In the genomic region with DNA sequence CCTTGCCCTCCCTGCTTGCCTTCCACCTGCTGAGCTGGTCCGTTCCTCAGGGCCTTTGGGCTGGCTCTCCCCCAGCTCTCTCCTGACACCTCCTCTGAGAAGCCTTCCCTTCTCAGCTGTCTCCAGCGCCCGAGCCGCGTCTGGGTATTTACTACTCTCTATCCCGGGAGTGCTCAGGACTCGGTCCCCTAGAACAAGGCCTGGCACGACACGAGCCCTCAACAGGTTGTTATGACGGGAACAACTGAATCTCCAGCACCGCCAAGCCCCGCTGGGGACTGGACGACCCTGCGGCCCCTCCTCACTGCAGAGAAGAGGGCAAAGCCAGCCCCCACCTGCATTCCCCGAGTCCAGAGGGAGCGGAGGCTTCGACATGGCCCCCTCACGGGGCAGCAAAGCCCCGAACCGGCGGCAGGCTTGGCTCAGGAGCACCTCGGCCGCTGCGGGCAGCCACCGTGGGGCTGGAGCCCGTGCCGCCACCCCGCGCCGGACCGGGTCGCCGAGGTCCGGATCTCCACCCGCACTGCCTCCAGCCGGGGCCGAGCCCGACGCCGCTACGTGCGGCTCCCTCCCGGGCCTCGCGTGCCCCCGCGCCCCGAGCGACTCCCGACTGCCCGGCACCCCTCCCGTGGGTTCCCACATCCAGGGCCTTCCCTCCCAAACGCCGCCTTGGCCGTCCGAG, we compare ENCODE assay signal across 7 cellular contexts. TPM values are rescaled to one million over a fixed set of nuclear protein-coding genes. Genes with fewer than 3 reads are reported as not detected.
A peak's percentile ranks its signal among the peaks of the same experiment; 100 is the strongest.
DNase-seq lines count a peak whose midpoint lies in the region; ATAC-seq lines count a peak whose summit lies in the region.

No MANE protein-coding gene starts in this region.

- no peaks in the 10 kb centered on the region for H3K9me3 Mint-ChIP-seq in naive thymus-derived CD8-positive, alpha-beta T cell

- H3K36me3 Mint-ChIP-seq in T-helper 17 cell (ENCODE audit: low read depth): no peaks in the 10 kb centered on the region
- no peaks in the 10 kb centered on the region for H3K36me3 Mint-ChIP-seq in naive thymus-derived CD8-positive, alpha-beta T cell

- H3K27me3 Mint-ChIP-seq in T-helper 17 cell: no peaks in the 10 kb centered on the region
- no peaks in the 10 kb centered on the region for H3K27me3 Mint-ChIP-seq in naive thymus-derived CD8-positive, alpha-beta T cell

- H3K27ac ChIP-seq in epithelial cell of prostate: peak overlapping the region; percentile 94

- DNase-seq in T-helper 17 cell (no peak), epithelial cell of prostate (ENCODE audit: low read depth, low spot score) (no peak), foreskin melanocyte (no peak), NCI-H2107 treated with DMSO at 0.1 percent for 48 hours (lab: John Stamatoyannopoulos, UW; ENCODE audit: unreplicated experiment) (no peak)
- DNase-seq in naive thymus-derived CD8-positive, alpha-beta T cell: peak in 2 of 10 donors; percentile 11 to 23

- peak overlapping the region; percentile 61 for H3K27ac Mint-ChIP-seq in T-helper 17 cell
- peak overlapping the region; percentile 15 to 91 (median 72) for H3K27ac Mint-ChIP-seq in naive thymus-derived CD8-positive, alpha-beta T cell

- POLR2A ChIA-PET in naive thymus-derived CD8-positive, alpha-beta T cell (lab: Charles Lee): interaction anchor here (0.6 to 4.1 kb wide), 6 partner anchors 9 to 1690 kb away, joined by 4 to 16 read pairs (median 8); a partner anchor contains a TSS

- H3K4me1 Mint-ChIP-seq in T-helper 17 cell: peaks cover 30% of the 10 kb centered on the region
- peaks cover 20 to 56% (median 46%) of the 10 kb centered on the region in 4 donors for H3K4me1 Mint-ChIP-seq in naive thymus-derived CD8-positive, alpha-beta T cell

- ATAC-seq in GM18502 (IDR thresholded peaks at IDR 0.05; ENCODE audit: poor library complexity, unreplicated experiment) (peak; percentile 6), HG02678 (IDR thresholded peaks at IDR 0.05; ENCODE audit: unreplicated experiment) (peak; percentile 1), T-helper 17 cell (no peak)
- ATAC-seq in naive thymus-derived CD8-positive, alpha-beta T cell: peak in 1 of 2 donors; percentile 8

- H3K4me3 Mint-ChIP-seq in T-helper 17 cell: peak overlapping the region; percentile 96
- H3K4me3 Mint-ChIP-seq in naive thymus-derived CD8-positive, alpha-beta T cell: peak overlapping the region; percentile 77 to 100 (median 94)

- no peaks in the 10 kb centered on the region for H3K9me3 ChIP-seq in T-helper 17 cell (ENCODE audit: control insufficient read depth, low read length, poor library complexity, severe bottlenecking)

RNA-seq across cellular contexts. Expression of a gene that starts 0.8 kb away (rescaled TPM):
- 10 to 100 TPM; 12.5 to 16.6 TPM for total RNA-seq in T-helper 17 cell
- 10 to 100 TPM; 30.2 to 34.7 TPM for total RNA-seq in naive thymus-derived CD8-positive, alpha-beta T cell
- polyA plus RNA-seq in naive thymus-derived CD8-positive, alpha-beta T cell: 10 to 100 TPM; 14.8 to 27.6 (median 15.3) TPM

RNA-seq across cellular contexts. Expression of a gene that starts 8.5 kb away (rescaled TPM):
- total RNA-seq in T-helper 17 cell: 10 to 100 TPM in 1 of 2 donors, 1 to 10 TPM in 1; 8.6 to 11.6 TPM
- total RNA-seq in naive thymus-derived CD8-positive, alpha-beta T cell: 10 to 100 TPM; 10.4 to 17.7 TPM
- polyA plus RNA-seq in naive thymus-derived CD8-positive, alpha-beta T cell: 10 to 100 TPM; 10.4 to 13.2 (median 13.2) TPM

RNA-seq across cellular contexts. Expression of a gene that starts 39.2 kb away (rescaled TPM):
- total RNA-seq in T-helper 17 cell: 1 to 10 TPM; 4.8 to 5.5 TPM
- 1 to 10 TPM; 2.5 to 2.8 TPM for total RNA-seq in naive thymus-derived CD8-positive, alpha-beta T cell
- polyA plus RNA-seq in naive thymus-derived CD8-positive, alpha-beta T cell: 1 to 10 TPM in 2 of 3 donors, under 1 TPM in 1; 0.66 to 4.1 (median 2.6) TPM
